ENCODE assay signal across 24 cellular contexts in the genomic region with DNA sequence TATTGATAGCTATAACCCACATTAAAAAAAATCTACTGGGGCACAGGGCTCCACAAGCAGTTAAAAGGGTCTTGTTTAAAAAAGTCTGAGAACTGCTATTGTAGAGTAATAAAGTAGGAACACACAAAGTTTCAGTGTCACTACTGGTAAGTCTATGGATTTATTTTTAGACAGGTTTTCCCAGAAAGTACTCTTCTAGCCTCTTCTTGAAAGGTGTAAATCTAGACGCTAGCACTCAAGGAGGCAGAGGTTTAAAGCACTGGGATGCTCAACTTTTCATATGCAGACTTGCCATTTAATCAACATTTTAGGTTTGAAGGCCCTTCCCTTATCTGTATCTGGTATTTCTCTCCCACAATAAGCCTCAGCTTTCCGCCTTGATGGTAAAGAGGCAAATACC.
"Had no signal": no experiment of that assay in that cellular context is flagged by ENCODE, and none has a peak within 500 bp of the region (broad histone marks: within the 10 kb centered on the region; RNA-seq: fewer than 3 reads in every experiment).

No MANE protein-coding gene starts in this region.

- H3K4me3 ChIP-seq: adrenal gland, ascending aorta, dorsolateral prefrontal cortex, esophagus squamous epithelium, gastroesophageal sphincter, mucosa of descending colon, sigmoid colon, smooth muscle cell, upper lobe of right lung had no signal

- H3K9me3 Mint-ChIP-seq: activated CD4-positive, alpha-beta memory T cell treated with anti-CD3 and anti-CD28 coated beads, Interleukin-2, amount 10 ng/mL, durations not matched to agents 7 days and 5 days; activated CD4-positive, alpha-beta T cell treated with anti-CD3 and anti-CD28 coated beads, Interleukin-2, amount 10 ng/mL, durations not matched to agents 24 days and 14 days; activated T-helper 17 cell treated with anti-CD3 and anti-CD28 coated beads, Interleukin-2, amount 50 U/mL, for 72 hours had no signal

- DNase-seq: activated CD4-positive, alpha-beta memory T cell treated with anti-CD3 and anti-CD28 coated beads, Interleukin-2, amount 10 ng/mL, durations not matched to agents 7 days and 5 days; activated CD4-positive, alpha-beta T cell treated with anti-CD3 and anti-CD28 coated beads, Interleukin-2, amount 10 ng/mL, durations not matched to agents 24 days and 14 days; activated naive CD4-positive, alpha-beta T cell treated with Interleukin-2 at 50 U/mL for 16 hours; adrenal gland; brain microvascular endothelial cell; central memory CD4-positive, alpha-beta T cell; dorsolateral prefrontal cortex; esophagus squamous epithelium; head of caudate nucleus; islet precursor cell; left cardiac atrium; mesenchymal stem cell; mucosa of descending colon; naive B cell; sigmoid colon; stimulated activated CD4-positive, alpha-beta T cell treated with anti-CD3 and anti-CD28 coated beads, Interleukin-15, amount 100 ng/mL, for 24 hours; stimulated activated naive CD4-positive, alpha-beta T cell; upper lobe of right lung had no signal

- H3K36me3 ChIP-seq: adrenal gland, sigmoid colon had no signal

- H3K27me3 Mint-ChIP-seq: activated CD4-positive, alpha-beta memory T cell treated with anti-CD3 and anti-CD28 coated beads, Interleukin-2, amount 10 ng/mL, durations not matched to agents 7 days and 5 days; activated CD4-positive, alpha-beta T cell treated with anti-CD3 and anti-CD28 coated beads, Interleukin-2, amount 10 ng/mL, durations not matched to agents 24 days and 14 days; activated T-helper 17 cell treated with anti-CD3 and anti-CD28 coated beads, Interleukin-2, amount 50 U/mL, for 72 hours; naive B cell had no signal

- ATAC-seq: activated CD4-positive, CD25-positive, alpha-beta regulatory T cell treated with anti-CD3 and anti-CD28 coated beads, Interleukin-2, amount 50 U/mL, for 24 hours; activated T-helper 17 cell treated with anti-CD3 and anti-CD28 coated beads, Interleukin-2, amount 50 U/mL, for 72 hours; gastroesophageal sphincter; left cardiac atrium; mucosa of descending colon; SK-N-SH treated with all-trans-retinoic acid at 6 μM for 48 hours; upper lobe of right lung had no signal

- H3K4me3 Mint-ChIP-seq: activated CD4-positive, alpha-beta memory T cell treated with anti-CD3 and anti-CD28 coated beads, Interleukin-2, amount 10 ng/mL, durations not matched to agents 7 days and 5 days; activated CD4-positive, alpha-beta T cell treated with anti-CD3 and anti-CD28 coated beads, Interleukin-2, amount 10 ng/mL, durations not matched to agents 24 days and 14 days; activated T-helper 17 cell treated with anti-CD3 and anti-CD28 coated beads, Interleukin-2, amount 50 U/mL, for 72 hours; naive B cell had no signal

- H3K27ac Mint-ChIP-seq: activated CD4-positive, alpha-beta memory T cell treated with anti-CD3 and anti-CD28 coated beads, Interleukin-2, amount 10 ng/mL, durations not matched to agents 7 days and 5 days; activated CD4-positive, alpha-beta T cell treated with anti-CD3 and anti-CD28 coated beads, Interleukin-2, amount 10 ng/mL, durations not matched to agents 24 days and 14 days had no signal

- H3K27me3 ChIP-seq: adrenal gland, ascending aorta, brain microvascular endothelial cell, dorsolateral prefrontal cortex, esophagus squamous epithelium, gastroesophageal sphincter, sigmoid colon, upper lobe of right lung had no signal

- H3K27ac ChIP-seq: adrenal gland, ascending aorta, brain microvascular endothelial cell, esophagus squamous epithelium, gastroesophageal sphincter, sigmoid colon, upper lobe of right lung had no signal

- H3K9me3 ChIP-seq: adrenal gland, ascending aorta, esophagus squamous epithelium, gastroesophageal sphincter, mucosa of descending colon, sigmoid colon, upper lobe of right lung had no signal
